Comparison of ENCODE assay signal across 25 cellular contexts in the genomic region with DNA sequence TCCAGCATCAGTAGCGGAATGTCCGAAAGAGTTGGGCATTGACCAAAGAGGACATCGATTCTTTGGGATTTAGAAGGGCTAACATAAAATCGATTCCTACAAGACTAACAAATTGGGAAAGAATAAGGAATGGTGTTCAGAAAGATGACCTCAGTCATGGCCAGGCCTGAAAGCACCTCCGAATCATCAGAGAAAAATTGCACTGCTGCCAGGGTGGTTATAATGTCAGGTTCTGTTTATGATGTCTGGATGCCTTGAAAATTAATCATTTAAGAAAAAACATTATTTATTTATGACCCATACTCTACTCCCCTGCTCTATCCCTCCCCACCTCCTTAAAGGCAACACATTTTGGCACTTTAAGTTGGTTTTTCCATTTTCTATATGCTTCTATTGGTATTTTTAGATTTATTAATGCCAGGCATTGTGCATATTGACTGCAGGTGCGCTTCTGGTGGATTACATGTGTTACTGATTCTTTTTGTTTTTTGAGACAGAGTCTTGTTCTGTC.
"Had no signal": no experiment of that assay in that cellular context is flagged by ENCODE, and none has a peak within 500 bp of the region (broad histone marks: within the 10 kb centered on the region; RNA-seq: fewer than 3 reads in every experiment).

No MANE protein-coding gene starts in this region.

- H3K4me1 Mint-ChIP-seq: memory B cell; naive thymus-derived CD4-positive, alpha-beta T cell; stimulated activated effector memory CD8-positive, alpha-beta T cell treated with anti-CD3 and anti-CD28 coated beads, Interleukin-12 subunit alpha, Interleukin-12 subunit beta, amount 100 ng/mL, for 72 hours had no signal

- DNase-seq: heart right ventricle; islet precursor cell; left ventricle myocardium inferior; midbrain; mucosa of descending colon; naive thymus-derived CD4-positive, alpha-beta T cell; pancreas; posterior cingulate gyrus; psoas muscle; right lobe of liver; spleen; stimulated activated CD4-positive, alpha-beta T cell treated with anti-CD3 and anti-CD28 coated beads, Interleukin-4, amount 100 ng/mL, for 24 hours; stimulated activated naive CD4-positive, alpha-beta T cell; tibial artery; upper lobe of right lung had no signal

- H3K36me3 ChIP-seq: heart right ventricle, left ventricle myocardium inferior, pancreas, right atrium auricular region, right lobe of liver, spleen, suprapubic skin, thoracic aorta, tibial artery, upper lobe of right lung had no signal

- H3K9me3 Mint-ChIP-seq: memory B cell; natural killer cell treated with Interleukin-12 subunit alpha and Interleukin-12 subunit beta and Interleukin-15 and Interleukin-18, amount 100 ng/mL, for 72 hours; stimulated activated naive CD8-positive, alpha-beta T cell treated with anti-CD3 and anti-CD28 coated beads, Interleukin-15, Interleukin-2, amounts not matched to agents 100 ng/mL and 50 ng/mL, for 24 hours had no signal

- H3K4me2 ChIP-seq: hepatocyte had no signal

- H3K9me3 ChIP-seq: heart right ventricle, left ventricle myocardium inferior, mucosa of descending colon, pancreas, psoas muscle, right atrium auricular region, right lobe of liver, spleen, suprapubic skin, thoracic aorta, tibial artery, upper lobe of right lung had no signal

- H3K27ac ChIP-seq: heart right ventricle, hepatocyte, left ventricle myocardium inferior, pancreas, psoas muscle, right atrium auricular region, right lobe of liver, skin epidermis, spleen, suprapubic skin, thoracic aorta, tibial artery, upper lobe of right lung had no signal

- H3K4me3 Mint-ChIP-seq: memory B cell; naive thymus-derived CD4-positive, alpha-beta T cell; natural killer cell treated with Interleukin-12 subunit alpha and Interleukin-12 subunit beta and Interleukin-15 and Interleukin-18, amount 100 ng/mL, for 72 hours; stimulated activated effector memory CD8-positive, alpha-beta T cell treated with anti-CD3 and anti-CD28 coated beads, Interleukin-12 subunit alpha, Interleukin-12 subunit beta, amount 100 ng/mL, for 72 hours; stimulated activated naive CD8-positive, alpha-beta T cell treated with anti-CD3 and anti-CD28 coated beads, Interleukin-15, Interleukin-2, amounts not matched to agents 100 ng/mL and 50 ng/mL, for 24 hours had no signal

- H3K4me1 ChIP-seq: heart right ventricle, left ventricle myocardium inferior, pancreas, psoas muscle, right atrium auricular region, right lobe of liver, spleen, suprapubic skin, tibial artery, upper lobe of right lung had no signal

- H3K27ac Mint-ChIP-seq: memory B cell; naive thymus-derived CD4-positive, alpha-beta T cell; natural killer cell treated with Interleukin-12 subunit alpha and Interleukin-12 subunit beta and Interleukin-15 and Interleukin-18, amount 100 ng/mL, for 72 hours; stimulated activated effector memory CD8-positive, alpha-beta T cell treated with anti-CD3 and anti-CD28 coated beads, Interleukin-12 subunit alpha, Interleukin-12 subunit beta, amount 100 ng/mL, for 72 hours; stimulated activated naive CD8-positive, alpha-beta T cell treated with anti-CD3 and anti-CD28 coated beads, Interleukin-15, Interleukin-2, amounts not matched to agents 100 ng/mL and 50 ng/mL, for 24 hours had no signal

- H2AFZ ChIP-seq: hepatocyte had no signal

- H3K79me2 ChIP-seq: hepatocyte had no signal

- H3K4me3 ChIP-seq: heart right ventricle, hepatocyte, left ventricle myocardium inferior, lung, mucosa of descending colon, pancreas, psoas muscle, right atrium auricular region, right lobe of liver, skin epidermis, spleen, suprapubic skin, thoracic aorta, tibial artery, upper lobe of right lung had no signal

- ATAC-seq: heart right ventricle; mucosa of descending colon; naive thymus-derived CD4-positive, alpha-beta T cell; natural killer cell treated with Interleukin-12 subunit alpha and Interleukin-12 subunit beta and Interleukin-15 and Interleukin-18, amount 100 ng/mL, for 72 hours; pancreas; psoas muscle; right lobe of liver; stimulated activated effector memory CD8-positive, alpha-beta T cell treated with anti-CD3 and anti-CD28 coated beads, Interleukin-12 subunit alpha, Interleukin-12 subunit beta, amount 100 ng/mL, for 72 hours; upper lobe of right lung had no signal

- H3K36me3 Mint-ChIP-seq: memory B cell; naive thymus-derived CD4-positive, alpha-beta T cell; natural killer cell treated with Interleukin-12 subunit alpha and Interleukin-12 subunit beta and Interleukin-15 and Interleukin-18, amount 100 ng/mL, for 72 hours; stimulated activated effector memory CD8-positive, alpha-beta T cell treated with anti-CD3 and anti-CD28 coated beads, Interleukin-12 subunit alpha, Interleukin-12 subunit beta, amount 100 ng/mL, for 72 hours had no signal

- H3K27me3 ChIP-seq: hepatocyte, pancreas, right atrium auricular region, right lobe of liver, suprapubic skin, upper lobe of right lung had no signal
